8 cellular contexts compared by ENCODE assay signal in genomic region chr5:114447084-114447773, GRCh38.
A peak's percentile ranks its signal among the peaks of the same experiment; 100 is the strongest.
DNase-seq lines count a peak whose midpoint lies in the region; ATAC-seq and TF ChIP-seq lines count a peak whose summit lies in the region.
"Had no signal": no experiment of that assay in that cellular context is flagged by ENCODE, and none has a peak within 500 bp of the region (broad histone marks: within the 10 kb centered on the region; RNA-seq: fewer than 3 reads in every experiment).

No MANE protein-coding gene starts in this region.

- TF ChIP-seq CTCF in VCaP (conservative IDR thresholded peaks at IDR 0.05) (peak; percentile 55; the same call in 1 of the 2 replicates), mesothelial cell of epicardium (IDR thresholded peaks at IDR 0.05; ENCODE audit: unreplicated experiment) (peak; percentile 46)

- H3K27ac ChIP-seq in VCaP: peak overlapping the region; percentile 59

- DNase-seq in mesothelial cell of epicardium (ENCODE audit: low spot score in 2 of 2, unreplicated experiment in 2 of 2): no peak
- no peak for DNase-seq in stimulated activated naive CD8-positive, alpha-beta T cell treated with anti-CD3 and anti-CD28 coated beads, Interleukin-15, Interleukin-2, amounts not matched to agents 100 U/mL and 50 U/mL, for 24 hours
- DNase-seq in NCI-H748 (lab: John Stamatoyannopoulos, UW; ENCODE audit: unreplicated experiment): no peak

- no peak overlapping the region for H3K4me3 Mint-ChIP-seq in mesothelial cell of epicardium
- H3K4me3 Mint-ChIP-seq: activated naive CD4-positive, alpha-beta T cell treated with anti-CD3 and anti-CD28 coated beads, Interleukin-2, amount 50 U/mL, for 24 hours had no signal

- peaks cover 36% of the 10 kb centered on the region for H3K4me1 Mint-ChIP-seq in mesothelial cell of epicardium
- H3K4me1 Mint-ChIP-seq: activated naive CD4-positive, alpha-beta T cell treated with anti-CD3 and anti-CD28 coated beads, Interleukin-2, amount 50 U/mL, for 24 hours had no signal

- no peak overlapping the region for H3K27ac Mint-ChIP-seq in mesothelial cell of epicardium
- H3K27ac Mint-ChIP-seq: activated naive CD4-positive, alpha-beta T cell treated with anti-CD3 and anti-CD28 coated beads, Interleukin-2, amount 50 U/mL, for 24 hours had no signal

- no peaks in the 10 kb centered on the region for H3K36me3 Mint-ChIP-seq in mesothelial cell of epicardium
- H3K36me3 Mint-ChIP-seq: activated naive CD4-positive, alpha-beta T cell treated with anti-CD3 and anti-CD28 coated beads, Interleukin-2, amount 50 U/mL, for 24 hours had no signal

- ATAC-seq in GM18499 (IDR thresholded peaks at IDR 0.05; ENCODE audit: insufficient read depth, unreplicated experiment): peak; percentile 44
- ATAC-seq in HG02885 (IDR thresholded peaks at IDR 0.05; ENCODE audit: poor library complexity, unreplicated experiment): peak; percentile 42
- no peak for ATAC-seq in stimulated activated naive CD8-positive, alpha-beta T cell treated with anti-CD3 and anti-CD28 coated beads, Interleukin-15, Interleukin-2, amounts not matched to agents 100 U/mL and 50 U/mL, for 24 hours
- no peak for ATAC-seq in GM18520 (IDR thresholded peaks at IDR 0.05; ENCODE audit: unreplicated experiment)

- H3K27me3 Mint-ChIP-seq in mesothelial cell of epicardium (ENCODE audit: low read depth): no peaks in the 10 kb centered on the region

- no peaks in the 10 kb centered on the region for H3K9me3 Mint-ChIP-seq in mesothelial cell of epicardium
- H3K9me3 Mint-ChIP-seq: activated naive CD4-positive, alpha-beta T cell treated with anti-CD3 and anti-CD28 coated beads, Interleukin-2, amount 50 U/mL, for 24 hours had no signal

Comparison
In these comparisons a context has a peak if more than half of its experiments do, and no peak if none do; other contexts are left out.
1. ATAC-seq: peak in GM18499 (single experiment) and HG02885 (single experiment); none in stimulated activated naive CD8-positive, alpha-beta T cell treated with anti-CD3 and anti-CD28 coated beads, Interleukin-15, Interleukin-2, amounts not matched to agents 100 U/mL and 50 U/mL, for 24 hours (single experiment) and GM18520 (single experiment).